Comparison of ENCODE assay signal across 1 cellular context in the genomic region with DNA sequence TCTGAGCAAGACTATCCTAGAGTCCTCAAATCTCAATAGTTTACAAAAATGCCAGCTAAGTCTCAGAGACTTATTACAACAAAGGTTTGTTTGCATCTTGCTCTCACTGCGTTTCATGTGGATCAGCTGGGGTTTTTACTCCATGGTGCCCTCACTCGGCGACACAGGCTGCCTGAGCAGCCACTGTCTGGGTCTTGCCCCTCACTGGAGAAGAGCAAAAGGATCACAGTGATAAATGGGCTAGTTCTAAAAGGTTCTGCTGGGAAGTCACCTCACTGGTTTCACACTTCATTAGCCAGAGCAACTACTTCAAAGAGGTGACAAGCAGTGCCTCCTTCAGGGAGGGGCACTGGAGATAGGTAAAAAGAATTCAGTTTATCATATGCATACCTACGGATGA.
TF ChIP-seq lines count a peak whose summit lies in the region.

No MANE protein-coding gene starts in this region.

TF ChIP-seq in GM23338, 12 proteins besides CTCF, POLR2A, EP300 and RAD21 (continued from another document):
- TF ChIP-seq, protein P1, sequence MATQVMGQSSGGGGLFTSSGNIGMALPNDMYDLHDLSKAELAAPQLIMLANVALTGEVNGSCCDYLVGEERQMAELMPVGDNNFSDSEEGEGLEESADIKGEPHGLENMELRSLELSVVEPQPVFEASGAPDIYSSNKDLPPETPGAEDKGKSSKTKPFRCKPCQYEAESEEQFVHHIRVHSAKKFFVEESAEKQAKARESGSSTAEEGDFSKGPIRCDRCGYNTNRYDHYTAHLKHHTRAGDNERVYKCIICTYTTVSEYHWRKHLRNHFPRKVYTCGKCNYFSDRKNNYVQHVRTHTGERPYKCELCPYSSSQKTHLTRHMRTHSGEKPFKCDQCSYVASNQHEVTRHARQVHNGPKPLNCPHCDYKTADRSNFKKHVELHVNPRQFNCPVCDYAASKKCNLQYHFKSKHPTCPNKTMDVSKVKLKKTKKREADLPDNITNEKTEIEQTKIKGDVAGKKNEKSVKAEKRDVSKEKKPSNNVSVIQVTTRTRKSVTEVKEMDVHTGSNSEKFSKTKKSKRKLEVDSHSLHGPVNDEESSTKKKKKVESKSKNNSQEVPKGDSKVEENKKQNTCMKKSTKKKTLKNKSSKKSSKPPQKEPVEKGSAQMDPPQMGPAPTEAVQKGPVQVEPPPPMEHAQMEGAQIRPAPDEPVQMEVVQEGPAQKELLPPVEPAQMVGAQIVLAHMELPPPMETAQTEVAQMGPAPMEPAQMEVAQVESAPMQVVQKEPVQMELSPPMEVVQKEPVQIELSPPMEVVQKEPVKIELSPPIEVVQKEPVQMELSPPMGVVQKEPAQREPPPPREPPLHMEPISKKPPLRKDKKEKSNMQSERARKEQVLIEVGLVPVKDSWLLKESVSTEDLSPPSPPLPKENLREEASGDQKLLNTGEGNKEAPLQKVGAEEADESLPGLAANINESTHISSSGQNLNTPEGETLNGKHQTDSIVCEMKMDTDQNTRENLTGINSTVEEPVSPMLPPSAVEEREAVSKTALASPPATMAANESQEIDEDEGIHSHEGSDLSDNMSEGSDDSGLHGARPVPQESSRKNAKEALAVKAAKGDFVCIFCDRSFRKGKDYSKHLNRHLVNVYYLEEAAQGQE (IDR thresholded peaks at IDR 0.05; ENCODE audit: unreplicated experiment): no peak
- TF ChIP-seq ZNF114 (CRISPR knock-in tag; IDR thresholded peaks at IDR 0.05): no peak
- TF ChIP-seq, protein P2, sequence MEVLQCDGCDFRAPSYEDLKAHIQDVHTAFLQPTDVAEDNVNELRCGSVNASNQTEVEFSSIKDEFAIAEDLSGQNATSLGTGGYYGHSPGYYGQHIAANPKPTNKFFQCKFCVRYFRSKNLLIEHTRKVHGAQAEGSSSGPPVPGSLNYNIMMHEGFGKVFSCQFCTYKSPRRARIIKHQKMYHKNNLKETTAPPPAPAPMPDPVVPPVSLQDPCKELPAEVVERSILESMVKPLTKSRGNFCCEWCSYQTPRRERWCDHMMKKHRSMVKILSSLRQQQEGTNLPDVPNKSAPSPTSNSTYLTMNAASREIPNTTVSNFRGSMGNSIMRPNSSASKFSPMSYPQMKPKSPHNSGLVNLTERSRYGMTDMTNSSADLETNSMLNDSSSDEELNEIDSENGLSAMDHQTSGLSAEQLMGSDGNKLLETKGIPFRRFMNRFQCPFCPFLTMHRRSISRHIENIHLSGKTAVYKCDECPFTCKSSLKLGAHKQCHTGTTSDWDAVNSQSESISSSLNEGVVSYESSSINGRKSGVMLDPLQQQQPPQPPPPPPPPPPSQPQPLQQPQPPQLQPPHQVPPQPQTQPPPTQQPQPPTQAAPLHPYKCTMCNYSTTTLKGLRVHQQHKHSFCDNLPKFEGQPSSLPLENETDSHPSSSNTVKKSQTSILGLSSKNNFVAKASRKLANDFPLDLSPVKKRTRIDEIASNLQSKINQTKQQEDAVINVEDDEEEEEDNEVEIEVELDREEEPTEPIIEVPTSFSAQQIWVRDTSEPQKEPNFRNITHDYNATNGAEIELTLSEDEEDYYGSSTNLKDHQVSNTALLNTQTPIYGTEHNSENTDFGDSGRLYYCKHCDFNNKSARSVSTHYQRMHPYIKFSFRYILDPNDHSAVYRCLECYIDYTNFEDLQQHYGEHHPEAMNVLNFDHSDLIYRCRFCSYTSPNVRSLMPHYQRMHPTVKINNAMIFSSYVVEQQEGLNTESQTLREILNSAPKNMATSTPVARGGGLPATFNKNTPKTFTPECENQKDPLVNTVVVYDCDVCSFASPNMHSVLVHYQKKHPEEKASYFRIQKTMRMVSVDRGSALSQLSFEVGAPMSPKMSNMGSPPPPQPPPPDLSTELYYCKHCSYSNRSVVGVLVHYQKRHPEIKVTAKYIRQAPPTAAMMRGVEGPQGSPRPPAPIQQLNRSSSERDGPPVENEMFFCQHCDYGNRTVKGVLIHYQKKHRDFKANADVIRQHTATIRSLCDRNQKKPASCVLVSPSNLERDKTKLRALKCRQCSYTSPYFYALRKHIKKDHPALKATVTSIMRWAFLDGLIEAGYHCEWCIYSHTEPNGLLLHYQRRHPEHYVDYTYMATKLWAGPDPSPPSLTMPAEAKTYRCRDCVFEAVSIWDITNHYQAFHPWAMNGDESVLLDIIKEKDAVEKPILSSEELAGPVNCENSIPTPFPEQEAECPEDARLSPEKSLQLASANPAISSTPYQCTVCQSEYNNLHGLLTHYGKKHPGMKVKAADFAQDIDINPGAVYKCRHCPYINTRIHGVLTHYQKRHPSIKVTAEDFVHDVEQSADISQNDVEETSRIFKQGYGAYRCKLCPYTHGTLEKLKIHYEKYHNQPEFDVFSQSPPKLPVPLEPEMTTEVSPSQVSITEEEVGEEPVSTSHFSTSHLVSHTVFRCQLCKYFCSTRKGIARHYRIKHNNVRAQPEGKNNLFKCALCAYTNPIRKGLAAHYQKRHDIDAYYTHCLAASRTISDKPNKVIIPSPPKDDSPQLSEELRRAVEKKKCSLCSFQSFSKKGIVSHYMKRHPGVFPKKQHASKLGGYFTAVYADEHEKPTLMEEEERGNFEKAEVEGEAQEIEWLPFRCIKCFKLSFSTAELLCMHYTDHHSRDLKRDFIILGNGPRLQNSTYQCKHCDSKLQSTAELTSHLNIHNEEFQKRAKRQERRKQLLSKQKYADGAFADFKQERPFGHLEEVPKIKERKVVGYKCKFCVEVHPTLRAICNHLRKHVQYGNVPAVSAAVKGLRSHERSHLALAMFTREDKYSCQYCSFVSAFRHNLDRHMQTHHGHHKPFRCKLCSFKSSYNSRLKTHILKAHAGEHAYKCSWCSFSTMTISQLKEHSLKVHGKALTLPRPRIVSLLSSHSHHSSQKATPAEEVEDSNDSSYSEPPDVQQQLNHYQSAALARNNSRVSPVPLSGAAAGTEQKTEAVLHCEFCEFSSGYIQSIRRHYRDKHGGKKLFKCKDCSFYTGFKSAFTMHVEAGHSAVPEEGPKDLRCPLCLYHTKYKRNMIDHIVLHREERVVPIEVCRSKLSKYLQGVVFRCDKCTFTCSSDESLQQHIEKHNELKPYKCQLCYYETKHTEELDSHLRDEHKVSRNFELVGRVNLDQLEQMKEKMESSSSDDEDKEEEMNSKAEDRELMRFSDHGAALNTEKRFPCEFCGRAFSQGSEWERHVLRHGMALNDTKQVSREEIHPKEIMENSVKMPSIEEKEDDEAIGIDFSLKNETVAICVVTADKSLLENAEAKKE (CRISPR knock-in tag; IDR thresholded peaks at IDR 0.05): no peak
- TF ChIP-seq CREB1 (CRISPR knock-in tag; IDR thresholded peaks at IDR 0.05; ENCODE audit: low read depth): no peak
- TF ChIP-seq, protein P3, sequence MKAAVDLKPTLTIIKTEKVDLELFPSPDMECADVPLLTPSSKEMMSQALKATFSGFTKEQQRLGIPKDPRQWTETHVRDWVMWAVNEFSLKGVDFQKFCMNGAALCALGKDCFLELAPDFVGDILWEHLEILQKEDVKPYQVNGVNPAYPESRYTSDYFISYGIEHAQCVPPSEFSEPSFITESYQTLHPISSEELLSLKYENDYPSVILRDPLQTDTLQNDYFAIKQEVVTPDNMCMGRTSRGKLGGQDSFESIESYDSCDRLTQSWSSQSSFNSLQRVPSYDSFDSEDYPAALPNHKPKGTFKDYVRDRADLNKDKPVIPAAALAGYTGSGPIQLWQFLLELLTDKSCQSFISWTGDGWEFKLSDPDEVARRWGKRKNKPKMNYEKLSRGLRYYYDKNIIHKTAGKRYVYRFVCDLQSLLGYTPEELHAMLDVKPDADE (IDR thresholded peaks at IDR 0.05): no peak
- TF ChIP-seq ZNF331 (CRISPR knock-in tag; IDR thresholded peaks at IDR 0.05; ENCODE audit: low read depth): no peak
- no peak for TF ChIP-seq POLR2AphosphoS5 (IDR thresholded peaks at IDR 0.05; ENCODE audit: low read depth)
- TF ChIP-seq JUNB (IDR thresholded peaks at IDR 0.05; ENCODE audit: unreplicated experiment): no peak
